9 cellular contexts compared by ENCODE assay signal in genomic region chr10:110535958-110536891, GRCh38. TPM values are rescaled to one million over a fixed set of nuclear protein-coding genes. Genes with fewer than 3 reads are reported as not detected.
DNase-seq lines count a peak whose midpoint lies in the region; ATAC-seq and TF ChIP-seq lines count a peak whose summit lies in the region.
"Had no signal": no experiment of that assay in that cellular context is flagged by ENCODE, and none has a peak within 500 bp of the region (broad histone marks: within the 10 kb centered on the region; RNA-seq: fewer than 3 reads in every experiment).

No MANE protein-coding gene starts in this region.

- no peak overlapping the region for H2BK15ac ChIP-seq in mesenchymal stem cell (ENCODE audit: low read depth, poor library complexity, severe bottlenecking)

- no peaks in the 10 kb centered on the region for H3K36me3 Mint-ChIP-seq in T-helper 2 cell treated with Interferon-gamma antibody and Interleukin-4, amounts not matched to agents 5 μg/mL and 100 μg/mL, for 36 hours (ENCODE audit: low read depth)
- H3K36me3 Mint-ChIP-seq: IgD-negative memory B cell had no signal

- H3K4me3 Mint-ChIP-seq in T-helper 2 cell treated with Interferon-gamma antibody and Interleukin-4, amounts not matched to agents 5 μg/mL and 100 μg/mL, for 36 hours = peak overlapping the region; percentile 71

- H3K23ac ChIP-seq in mesenchymal stem cell (ENCODE audit: low read length in 2 of 2) = no peak overlapping the region

- no peak overlapping the region for H3K14ac ChIP-seq in mesenchymal stem cell (ENCODE audit: low read length in 2 of 2)

- no peaks in the 10 kb centered on the region for H3K9me3 Mint-ChIP-seq in T-helper 2 cell treated with Interferon-gamma antibody and Interleukin-4, amounts not matched to agents 5 μg/mL and 100 μg/mL, for 36 hours
- H3K9me3 Mint-ChIP-seq: IgD-negative memory B cell had no signal

- H3K9ac ChIP-seq in BLaER1 treated with 17β-estradiol and CSF1 and Interleukin-3, amounts not matched to agents 10 nM and 100 nM = peak overlapping the region in 5 of 11 experiments; percentile 4 to 52 (median 33); a peak in 8 of 22 replicates
- no peak overlapping the region for H3K9ac ChIP-seq in mesenchymal stem cell (ENCODE audit: low read length)

- peak overlapping the region; percentile 13 for H3K27ac Mint-ChIP-seq in T-helper 2 cell treated with Interferon-gamma antibody and Interleukin-4, amounts not matched to agents 5 μg/mL and 100 μg/mL, for 36 hours
- H3K27ac Mint-ChIP-seq: IgD-negative memory B cell had no signal

- H3K27me3 ChIP-seq in BLaER1 treated with 17β-estradiol and CSF1 and Interleukin-3, amounts not matched to agents 10 nM and 100 nM = no peaks in the 10 kb centered on the region
- H3K27me3 ChIP-seq in mesenchymal stem cell (ENCODE audit: control insufficient read depth in 1 of 2, insufficient read depth in 1 of 2, low read length in 2 of 2) (no peaks in the 10 kb centered on the region), uterus (peaks cover 0 to 2% of the 10 kb centered on the region in 2 donors)

- no peaks in the 10 kb centered on the region for H3K9me3 ChIP-seq in BLaER1 treated with 17β-estradiol and CSF1 and Interleukin-3, amounts not matched to agents 10 nM and 100 nM (replicated peaks in 1 of 11)
- H3K9me3 ChIP-seq in mesenchymal stem cell (ENCODE audit: control insufficient read depth, low read length) (no peaks in the 10 kb centered on the region), uterus (no peaks in the 10 kb centered on the region)

- no peak overlapping the region for H2BK12ac ChIP-seq in mesenchymal stem cell (ENCODE audit: low read length in 2 of 2)

- H3K18ac ChIP-seq in mesenchymal stem cell (ENCODE audit: low read depth in 1 of 2, low read length in 2 of 2) = peak overlapping the region in 1 of 2 experiments; percentile 50

- no peak overlapping the region for H2BK120ac ChIP-seq in mesenchymal stem cell (ENCODE audit: low read depth, low read length)

- peaks cover 43% of the 10 kb centered on the region for H3K4me1 Mint-ChIP-seq in T-helper 2 cell treated with Interferon-gamma antibody and Interleukin-4, amounts not matched to agents 5 μg/mL and 100 μg/mL, for 36 hours (ENCODE audit: low read depth)

- no peak overlapping the region for H2AFZ ChIP-seq in mesenchymal stem cell (ENCODE audit: low read depth, low read length)

- peak overlapping the region in 4 of 10 experiments; percentile 10 to 43 (median 25); a peak in 4 of 20 replicates for H3K4me3 ChIP-seq in BLaER1 treated with 17β-estradiol and CSF1 and Interleukin-3, amounts not matched to agents 10 nM and 100 nM
- H3K4me3 ChIP-seq in mesenchymal stem cell (ENCODE audit: insufficient read depth in 1 of 2, low read depth in 1 of 2, low read length in 2 of 2) = no peak overlapping the region
- H3K4me3 ChIP-seq in uterus = no peak overlapping the region

- H3K27me3 Mint-ChIP-seq in T-helper 2 cell treated with Interferon-gamma antibody and Interleukin-4, amounts not matched to agents 5 μg/mL and 100 μg/mL, for 36 hours (ENCODE audit: low read depth) = no peaks in the 10 kb centered on the region

- no peak overlapping the region for H3K4ac ChIP-seq in mesenchymal stem cell (ENCODE audit: low read depth in 1 of 2, low read length in 2 of 2)

- peak overlapping the region; percentile 70 to 95 (median 88) for H3K4me2 ChIP-seq in BLaER1 treated with 17β-estradiol and CSF1 and Interleukin-3, amounts not matched to agents 10 nM and 100 nM
- H3K4me2 ChIP-seq in mesenchymal stem cell (ENCODE audit: low read length, poor library complexity, severe bottlenecking) = no peak overlapping the region

- H3K79me1 ChIP-seq in mesenchymal stem cell (replicated peaks; ENCODE audit: low read length, poor library complexity, severe bottlenecking) = no peaks in the 10 kb centered on the region

- peak overlapping the region in 9 of 11 experiments; percentile 29 to 70 (median 37); a peak in 15 of 22 replicates for H3K27ac ChIP-seq in BLaER1 treated with 17β-estradiol and CSF1 and Interleukin-3, amounts not matched to agents 10 nM and 100 nM
- H3K27ac ChIP-seq in mesenchymal stem cell (ENCODE audit: low read length, poor library complexity, severe bottlenecking) = no peak overlapping the region
- H3K27ac ChIP-seq in uterus = no peak overlapping the region

- no peak overlapping the region for H2AK5ac ChIP-seq in mesenchymal stem cell (ENCODE audit: low read length, severe bottlenecking)

- TF ChIP-seq POLR2A in uterus (IDR thresholded peaks at IDR 0.05) = no peak

- ATAC-seq in GM19438 (IDR thresholded peaks at IDR 0.05; ENCODE audit: low read depth, unreplicated experiment) (peak; percentile 88), HG03439 (IDR thresholded peaks at IDR 0.05; ENCODE audit: unreplicated experiment) (peak; percentile 88)

- H4K91ac ChIP-seq in mesenchymal stem cell (ENCODE audit: low read length) = no peak overlapping the region

- H3K36me3 ChIP-seq in BLaER1 treated with 17β-estradiol and CSF1 and Interleukin-3, amounts not matched to agents 10 nM and 100 nM = no peaks in the 10 kb centered on the region
- H3K36me3 ChIP-seq in mesenchymal stem cell (ENCODE audit: control insufficient read depth in 1 of 2, insufficient read depth in 2 of 2, low read depth in 1 of 2, low read length in 2 of 2) (no peaks in the 10 kb centered on the region), uterus (no peaks in the 10 kb centered on the region)

- peak; percentile 84 for DNase-seq in T-helper 2 cell treated with Interferon-gamma antibody and Interleukin-4, amounts not matched to agents 5 μg/mL and 100 μg/mL, for 36 hours (ENCODE audit: low spot score)
- peak; percentile 84 for DNase-seq in astrocyte of the hippocampus (ENCODE audit: low read depth, low spot score)
- peak; percentile 49 for DNase-seq in mesenchymal stem cell
- no peak for DNase-seq in uterus
- DNase-seq in pons (ENCODE audit: low spot score) = no peak

- peak in 3 of 4 experiments; percentile 10 to 31 (median 16) for TF ChIP-seq CTCF in uterus (IDR thresholded peaks at IDR 0.05)

- H4K8ac ChIP-seq in mesenchymal stem cell (ENCODE audit: low read length) = no peak overlapping the region

- H4K20me1 ChIP-seq in BLaER1 treated with 17β-estradiol and CSF1 and Interleukin-3, amounts not matched to agents 10 nM and 100 nM = peaks cover 0 to 10% (median 0%) of the 10 kb centered on the region in 11 experiments; a peak in 4 of 22 replicates

- WGBS in mesenchymal stem cell = 43% methylated on average over 12 of the region's 12 CpGs

- intact Hi-C loops in uterus (cut with DNase I; ENCODE audit: low total_unique reads) = no loop called here

- H2BK5ac ChIP-seq in mesenchymal stem cell (ENCODE audit: low read depth, low read length, poor library complexity, severe bottlenecking) = no peak overlapping the region

- peaks cover 58 to 66% (median 63%) of the 10 kb centered on the region in 10 experiments for H3K4me1 ChIP-seq in BLaER1 treated with 17β-estradiol and CSF1 and Interleukin-3, amounts not matched to agents 10 nM and 100 nM
- H3K4me1 ChIP-seq in mesenchymal stem cell (ENCODE audit: control insufficient read depth, insufficient read depth, low read depth, low read length) (peaks cover 7% of the 10 kb centered on the region), uterus (no peaks in the 10 kb centered on the region)

RNA-seq across cellular contexts. Expression of gene SMC3, which starts 31.3 kb away (rescaled TPM):
- polyA plus RNA-seq in mesenchymal stem cell (2013, experiment 1 of 2) = 19.1 TPM
- 19.0 TPM for polyA plus RNA-seq in mesenchymal stem cell (2013, experiment 2 of 2)
- 10 to 100 TPM; 12.4 to 45.3 (median 39.3) TPM for total RNA-seq in uterus

RNA-seq across cellular contexts. Expression of gene DUSP5, which starts 38.5 kb away (rescaled TPM):
- polyA plus RNA-seq in mesenchymal stem cell (2013, experiment 1 of 2) = 4.4 TPM
- 4.4 TPM for polyA plus RNA-seq in mesenchymal stem cell (2013, experiment 2 of 2)
- 100 to 1,000 TPM in 1 of 4 donors, 10 to 100 TPM in 3; 10.4 to 112 (median 17.5) TPM for total RNA-seq in uterus

Comparison
In these comparisons a context has a peak if more than half of its experiments do, and no peak if none do; other contexts are left out.
1. H3K27ac ChIP-seq: peak in BLaER1 treated with 17β-estradiol and CSF1 and Interleukin-3, amounts not matched to agents 10 nM and 100 nM (9 of 11); none in mesenchymal stem cell (single experiment) and uterus (0 of 2).
2. DNase-seq: peak in T-helper 2 cell treated with Interferon-gamma antibody and Interleukin-4, amounts not matched to agents 5 μg/mL and 100 μg/mL, for 36 hours (single experiment), astrocyte of the hippocampus (single experiment) and mesenchymal stem cell (single experiment); none in uterus (0 of 2) and pons (single experiment).